In the genomic region with DNA sequence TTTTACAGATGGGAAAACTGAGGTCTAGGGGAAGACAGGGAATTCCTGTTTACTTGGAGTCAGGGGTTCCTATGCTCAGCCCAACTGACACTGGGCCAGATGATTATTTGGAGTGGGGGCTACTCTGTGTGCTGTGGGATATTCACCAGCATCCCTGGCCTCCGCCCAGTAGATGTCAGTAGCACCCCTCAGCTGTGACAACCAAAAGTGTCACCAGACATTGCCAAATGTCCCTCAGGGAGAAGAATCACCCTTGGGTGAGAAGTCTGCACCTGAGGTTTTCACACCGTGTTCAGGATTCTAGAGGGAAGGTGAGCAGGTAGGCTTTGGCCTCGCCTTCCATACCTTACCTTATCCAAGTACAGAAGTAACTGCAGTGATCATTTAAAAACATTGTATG, we compare ENCODE assay signal across 13 cellular contexts. TPM values are rescaled to one million over a fixed set of nuclear protein-coding genes. Genes with fewer than 3 reads are reported as not detected.
A peak's percentile ranks its signal among the peaks of the same experiment; 100 is the strongest.
DNase-seq lines count a peak whose midpoint lies in the region; ATAC-seq and TF ChIP-seq lines count a peak whose summit lies in the region.
"Had no signal": no experiment of that assay in that cellular context is flagged by ENCODE, and none has a peak within 500 bp of the region (broad histone marks: within the 10 kb centered on the region; RNA-seq: fewer than 3 reads in every experiment).

No MANE protein-coding gene starts in this region.

- no peaks in the 10 kb centered on the region for H3K36me3 ChIP-seq in Caco-2 (ENCODE audit: control insufficient read depth, insufficient read depth, low read length)
- no peaks in the 10 kb centered on the region for H3K36me3 ChIP-seq in OCI-LY7 (ENCODE audit: insufficient read depth, low read length)

- peaks cover 6% of the 10 kb centered on the region for H3K4me1 Mint-ChIP-seq in Caco-2 (ENCODE audit: low read depth, unreplicated experiment)
- no peaks in the 10 kb centered on the region for H3K4me1 Mint-ChIP-seq in effector memory CD8-positive, alpha-beta T cell (ENCODE audit: low read depth in 2 of 2)
- H3K4me1 Mint-ChIP-seq in naive thymus-derived CD8-positive, alpha-beta T cell: peaks cover 0 to 9% (median 1%) of the 10 kb centered on the region in 4 donors
- H3K4me1 Mint-ChIP-seq: nephron had no signal

- H3K4me1 ChIP-seq in Caco-2 (no peaks in the 10 kb centered on the region), OCI-LY7 (ENCODE audit: insufficient read depth, low read length, poor library complexity, severe bottlenecking) (no peaks in the 10 kb centered on the region)

- H3K4me3 ChIP-seq in Caco-2 (ENCODE audit: low read depth, low read length) (no peak overlapping the region), OCI-LY7 (ENCODE audit: low read depth, low read length, poor library complexity, severe bottlenecking) (no peak overlapping the region)

- no peak overlapping the region for H2AFZ ChIP-seq in OCI-LY7 (ENCODE audit: low read length)

- TF ChIP-seq CTCF in Caco-2 (IDR thresholded peaks at IDR 0.05; ENCODE audit: insufficient read depth in 1 of 2, low read depth in 1 of 2, low read length in 1 of 2, severe bottlenecking in 1 of 2, unreplicated experiment in 1 of 2) (peak; percentile 93 to 94), GM12873 (IDR thresholded peaks at IDR 0.05; ENCODE audit: insufficient read depth, low read depth, low read length, missing control alignments) (peak; percentile 39), OCI-LY7 (conservative IDR thresholded peaks at IDR 0.05; ENCODE audit: low read length) (peak; percentile 60)

- BruUV-seq in Caco-2 (replicated peaks; lab: Mats Ljungman, UMichigan) (no TSS peak), OCI-LY7 (replicated peaks; lab: Mats Ljungman, UMichigan) (no TSS peak)

- no peak overlapping the region for H3K27ac ChIP-seq in OCI-LY7 (ENCODE audit: low read depth, low read length, poor library complexity, severe bottlenecking)

- peak; percentile 70 to 73 for ATAC-seq in left cardiac atrium
- no peak for ATAC-seq in effector memory CD8-positive, alpha-beta T cell (replicated peaks)
- ATAC-seq in naive thymus-derived CD8-positive, alpha-beta T cell: no peak

- no peaks in the 10 kb centered on the region for H3K9me3 ChIP-seq in Caco-2
- no peaks in the 10 kb centered on the region for H3K9me3 ChIP-seq in OCI-LY7 (ENCODE audit: low read length)

- no peak overlapping the region for H3K27ac Mint-ChIP-seq in Caco-2 (ENCODE audit: unreplicated experiment)
- no peak overlapping the region for H3K27ac Mint-ChIP-seq in effector memory CD8-positive, alpha-beta T cell
- H3K27ac Mint-ChIP-seq in naive thymus-derived CD8-positive, alpha-beta T cell: no peak overlapping the region
- H3K27ac Mint-ChIP-seq: nephron; stimulated activated naive CD8-positive, alpha-beta T cell treated with anti-CD3 and anti-CD28 coated beads, Interleukin-15, Interleukin-2, amounts not matched to agents 100 ng/mL and 50 ng/mL, for 24 hours had no signal

- H4K20me1 ChIP-seq in OCI-LY7 (ENCODE audit: insufficient read depth, low read length): no peaks in the 10 kb centered on the region

- no peaks in the 10 kb centered on the region for H3K36me3 Mint-ChIP-seq in Caco-2 (ENCODE audit: insufficient read depth, unreplicated experiment)
- H3K36me3 Mint-ChIP-seq in effector memory CD8-positive, alpha-beta T cell (ENCODE audit: insufficient read depth): peaks cover 3% of the 10 kb centered on the region
- peaks cover 6 to 31% (median 15%) of the 10 kb centered on the region in 3 donors for H3K36me3 Mint-ChIP-seq in naive thymus-derived CD8-positive, alpha-beta T cell

- intact Hi-C loops in Caco-2 (cut with micrococcal nuclease; ENCODE audit: unreplicated experiment): loop anchor here (1.0 to 5.0 kb wide), 2 partner anchors 39 to 64 kb away; no protein-coding TSS in a partner anchor
- intact Hi-C loops in OCI-LY7 (cut with micrococcal nuclease; ENCODE audit: unreplicated experiment): no loop called here
- intact Hi-C loops in left cardiac atrium (cut with DNase I): no loop called here

- no peaks in the 10 kb centered on the region for H3K79me2 ChIP-seq in OCI-LY7 (ENCODE audit: insufficient read depth, low read depth, low read length)

- POLR2A ChIA-PET in Caco-2 (lab: Charles Lee): no interaction called here
- POLR2A ChIA-PET in OCI-LY7 (lab: Charles Lee): no interaction called here
- POLR2A ChIA-PET in naive thymus-derived CD8-positive, alpha-beta T cell (lab: Charles Lee): no interaction called here

- peak; percentile 76 to 83 for DNase-seq in Caco-2
- peak; percentile 14 for DNase-seq in OCI-LY7 (ENCODE audit: low spot score)
- DNase-seq in left cardiac atrium: no peak
- no peak for DNase-seq in effector memory CD8-positive, alpha-beta T cell
- DNase-seq in stimulated activated CD4-positive, alpha-beta T cell treated with anti-CD3 and anti-CD28 coated beads, Interleukin-2, amount 100 ng/mL, for 48 hours: no peak
- DNase-seq in naive thymus-derived CD8-positive, alpha-beta T cell: no peak
- no peak for DNase-seq in A172 (ENCODE audit: low spot score)
- DNase-seq: GOT3; NCI-H2081 treated with DMSO at 0.1 percent for 48 hours; stimulated activated CD4-positive, alpha-beta T cell treated with anti-CD3 and anti-CD28 coated beads, Interleukin-15, amount 100 ng/mL, for 24 hours had no signal

- CTCF ChIA-PET in Caco-2 (lab: Charles Lee) (interaction anchor here (1.1 to 2.8 kb wide), 4 partner anchors 30 to 72 kb away, joined by 3 to 27 read pairs (median 6); no protein-coding TSS in a partner anchor), OCI-LY7 (lab: Charles Lee; ENCODE audit: unreplicated experiment) (no interaction called here)

- no peak overlapping the region for H3K4me2 ChIP-seq in OCI-LY7 (ENCODE audit: low read length)

- peaks cover 9% of the 10 kb centered on the region for H3K9me3 Mint-ChIP-seq in Caco-2 (ENCODE audit: unreplicated experiment)
- H3K9me3 Mint-ChIP-seq in effector memory CD8-positive, alpha-beta T cell: no peaks in the 10 kb centered on the region
- peaks cover 0 to 2% (median 0%) of the 10 kb centered on the region in 9 donors for H3K9me3 Mint-ChIP-seq in naive thymus-derived CD8-positive, alpha-beta T cell
- H3K9me3 Mint-ChIP-seq: stimulated activated naive CD8-positive, alpha-beta T cell treated with anti-CD3 and anti-CD28 coated beads, Interleukin-15, Interleukin-2, amounts not matched to agents 100 ng/mL and 50 ng/mL, for 24 hours had no signal

- H3K9me2 ChIP-seq in OCI-LY7 (ENCODE audit: insufficient read depth, low read length): no peaks in the 10 kb centered on the region

- H3K27me3 ChIP-seq in Caco-2 (replicated peaks; ENCODE audit: control insufficient read depth, insufficient read depth, low read length): no peaks in the 10 kb centered on the region

- H3K4me3 Mint-ChIP-seq in Caco-2 (ENCODE audit: unreplicated experiment): no peak overlapping the region
- no peak overlapping the region for H3K4me3 Mint-ChIP-seq in effector memory CD8-positive, alpha-beta T cell
- H3K4me3 Mint-ChIP-seq in naive thymus-derived CD8-positive, alpha-beta T cell: no peak overlapping the region
- H3K4me3 Mint-ChIP-seq: nephron; stimulated activated naive CD8-positive, alpha-beta T cell treated with anti-CD3 and anti-CD28 coated beads, Interleukin-15, Interleukin-2, amounts not matched to agents 100 ng/mL and 50 ng/mL, for 24 hours had no signal

- no peaks in the 10 kb centered on the region for H3K27me3 Mint-ChIP-seq in Caco-2 (ENCODE audit: insufficient read depth, unreplicated experiment)
- no peaks in the 10 kb centered on the region for H3K27me3 Mint-ChIP-seq in effector memory CD8-positive, alpha-beta T cell
- H3K27me3 Mint-ChIP-seq in naive thymus-derived CD8-positive, alpha-beta T cell: no peaks in the 10 kb centered on the region
- H3K27me3 Mint-ChIP-seq: stimulated activated naive CD8-positive, alpha-beta T cell treated with anti-CD3 and anti-CD28 coated beads, Interleukin-15, Interleukin-2, amounts not matched to agents 100 ng/mL and 50 ng/mL, for 24 hours had no signal

RNA-seq across cellular contexts. Expression of a gene that starts 27.6 kb away (rescaled TPM):
- 1.2 and 1.5 TPM in 2 replicates for total RNA-seq in Caco-2 (2022)
- 0.19 TPM in 1 of 2 replicates, not detected in the other for total RNA-seq in OCI-LY7 (2014; rRNA removed; shearing (Covaris generic))
- total RNA-seq in OCI-LY7 (2022): 0.26 and 0.36 TPM in 2 replicates
- 1 to 10 TPM in 1 of 2 donors, under 1 TPM in 1; 0.84 to 1.4 TPM for total RNA-seq in left cardiac atrium
- total RNA-seq in naive thymus-derived CD8-positive, alpha-beta T cell: 1 to 10 TPM; 4.3 to 4.5 TPM
- polyA plus RNA-seq in naive thymus-derived CD8-positive, alpha-beta T cell: under 1 TPM in 1 of 3 donors, not detected in 2; 0.07 TPM
- total RNA-seq in A172 (2014; rRNA removed; shearing (Covaris generic)): not detected in 2 replicates

RNA-seq across cellular contexts. Expression of a gene that starts 45.7 kb away (rescaled TPM):
- 60.3 and 65.3 TPM in 2 replicates for total RNA-seq in Caco-2 (2022)
- 16.1 and 18.0 TPM in 2 replicates for total RNA-seq in OCI-LY7 (2014; rRNA removed; shearing (Covaris generic))
- 26.2 and 28.3 TPM in 2 replicates for total RNA-seq in OCI-LY7 (2022)
- 10 to 100 TPM; 10.2 to 29.0 TPM for total RNA-seq in left cardiac atrium
- total RNA-seq in naive thymus-derived CD8-positive, alpha-beta T cell: 10 to 100 TPM; 32.6 to 47.3 TPM
- polyA plus RNA-seq in naive thymus-derived CD8-positive, alpha-beta T cell: 10 to 100 TPM; 24.2 to 27.4 (median 26.0) TPM
- 3.8 and 11.5 TPM in 2 replicates for total RNA-seq in A172 (2014; rRNA removed; shearing (Covaris generic))

RNA-seq across cellular contexts. Expression of a gene that starts 45.8 kb away (rescaled TPM):
- total RNA-seq in Caco-2 (2022): 10.4 TPM in 2 replicates
- total RNA-seq in OCI-LY7 (2014; rRNA removed; shearing (Covaris generic)): 3.2 and 4.5 TPM in 2 replicates
- total RNA-seq in OCI-LY7 (2022): 4.9 and 5.1 TPM in 2 replicates
- total RNA-seq in left cardiac atrium: 1 to 10 TPM; 6.0 to 8.3 TPM
- 1 to 10 TPM; 7.7 to 8.1 TPM for total RNA-seq in naive thymus-derived CD8-positive, alpha-beta T cell
- polyA plus RNA-seq in naive thymus-derived CD8-positive, alpha-beta T cell: 1 to 10 TPM; 1.3 to 2.7 (median 2.2) TPM
- 2.3 and 3.4 TPM in 2 replicates for total RNA-seq in A172 (2014; rRNA removed; shearing (Covaris generic))

RNA-seq across cellular contexts. Expression of a gene that starts 52.4 kb away (rescaled TPM):
- total RNA-seq in Caco-2 (2022) (64.6 and 68.7 TPM in 2 replicates), OCI-LY7 (2022) (0.19 and 0.22 TPM in 2 replicates), left cardiac atrium (1 to 10 TPM; 1.8 to 2.2 TPM)
- 0.36 and 0.38 TPM in 2 replicates for total RNA-seq in OCI-LY7 (2014; rRNA removed; shearing (Covaris generic))
- 1 to 10 TPM; 6.1 to 8.3 TPM for total RNA-seq in naive thymus-derived CD8-positive, alpha-beta T cell
- polyA plus RNA-seq in naive thymus-derived CD8-positive, alpha-beta T cell: 1 to 10 TPM; 1.2 to 1.9 (median 1.6) TPM
- 0.26 and 0.29 TPM in 2 replicates for total RNA-seq in A172 (2014; rRNA removed; shearing (Covaris generic))

Comparison
In these comparisons a context has a peak if more than half of its experiments do, and no peak if none do; other contexts are left out.
1. DNase-seq: peak in Caco-2 (2 of 2) and OCI-LY7 (single experiment); none in left cardiac atrium (single experiment), effector memory CD8-positive, alpha-beta T cell (0 of 3), stimulated activated CD4-positive, alpha-beta T cell treated with anti-CD3 and anti-CD28 coated beads, Interleukin-2, amount 100 ng/mL, for 48 hours (0 of 2), naive thymus-derived CD8-positive, alpha-beta T cell (0 of 10) and A172 (single experiment).
2. CTCF ChIP-seq: peak in every context shown above with its lines; median percentile 94 in Caco-2; 60 in OCI-LY7; 39 in GM12873.
3. ATAC-seq: peak in left cardiac atrium (2 of 2); none in effector memory CD8-positive, alpha-beta T cell (single experiment) and naive thymus-derived CD8-positive, alpha-beta T cell (0 of 2).